In genomic region chr17:77778636-77779524, GRCh38 we compare ENCODE assay signal across 10 cellular contexts.
DNase-seq lines count a peak whose midpoint lies in the region; ATAC-seq and TF ChIP-seq lines count a peak whose summit lies in the region.
"Had no signal": no experiment of that assay in that cellular context is flagged by ENCODE, and none has a peak within 500 bp of the region (broad histone marks: within the 10 kb centered on the region; RNA-seq: fewer than 3 reads in every experiment).

No MANE protein-coding gene starts in this region.

- peaks cover 24% of the 10 kb centered on the region for H3K4me1 Mint-ChIP-seq in chondrocyte (ENCODE audit: low read depth)

- H3K9me3 Mint-ChIP-seq in chondrocyte (ENCODE audit: low read depth), result no peaks in the 10 kb centered on the region

- no peak overlapping the region for H3K4me3 Mint-ChIP-seq in chondrocyte (ENCODE audit: unreplicated experiment)

- DNase-seq in A172 (ENCODE audit: low spot score) (peak; percentile 79), NCI-H1694 treated with DMSO at 0.1 percent for 48 hours (lab: John Stamatoyannopoulos, UW) (peak; percentile 93), chondrocyte (ENCODE audit: low spot score) (no peak), middle frontal gyrus (ENCODE audit: extremely low spot score, low spot score) (peak; percentile 77), CD1c-positive myeloid dendritic cell (ENCODE audit: extremely low spot score) (no peak), HPDE6-E6E7 (ENCODE audit: extremely low spot score) (no peak), T-helper 2 cell (no peak)
- DNase-seq: Peyer's patch; stimulated activated CD4-positive, alpha-beta T cell treated with anti-CD3 and anti-CD28 coated beads, Interleukin-15, amount 100 ng/mL, for 24 hours had no signal

- H3K27me3 Mint-ChIP-seq in chondrocyte (ENCODE audit: low read depth), result peaks cover 7% of the 10 kb centered on the region

- H3K36me3 Mint-ChIP-seq in chondrocyte (ENCODE audit: low read depth), result no peaks in the 10 kb centered on the region

- TF ChIP-seq CTCF in chondrocyte (IDR thresholded peaks at IDR 0.05), result no peak

- no peak for ATAC-seq in HG03469 (IDR thresholded peaks at IDR 0.05; ENCODE audit: unreplicated experiment)

- H3K27ac Mint-ChIP-seq in chondrocyte (ENCODE audit: unreplicated experiment), result peak overlapping the region; percentile 85

Comparison
In these comparisons a context has a peak if more than half of its experiments do, and no peak if none do; other contexts are left out.
1. DNase-seq: peak in A172 (single experiment), NCI-H1694 treated with DMSO at 0.1 percent for 48 hours (single experiment) and middle frontal gyrus (single experiment); none in chondrocyte (single experiment), CD1c-positive myeloid dendritic cell (single experiment), HPDE6-E6E7 (single experiment) and T-helper 2 cell (0 of 5).